9 cellular contexts compared by ENCODE assay signal in the genomic region with DNA sequence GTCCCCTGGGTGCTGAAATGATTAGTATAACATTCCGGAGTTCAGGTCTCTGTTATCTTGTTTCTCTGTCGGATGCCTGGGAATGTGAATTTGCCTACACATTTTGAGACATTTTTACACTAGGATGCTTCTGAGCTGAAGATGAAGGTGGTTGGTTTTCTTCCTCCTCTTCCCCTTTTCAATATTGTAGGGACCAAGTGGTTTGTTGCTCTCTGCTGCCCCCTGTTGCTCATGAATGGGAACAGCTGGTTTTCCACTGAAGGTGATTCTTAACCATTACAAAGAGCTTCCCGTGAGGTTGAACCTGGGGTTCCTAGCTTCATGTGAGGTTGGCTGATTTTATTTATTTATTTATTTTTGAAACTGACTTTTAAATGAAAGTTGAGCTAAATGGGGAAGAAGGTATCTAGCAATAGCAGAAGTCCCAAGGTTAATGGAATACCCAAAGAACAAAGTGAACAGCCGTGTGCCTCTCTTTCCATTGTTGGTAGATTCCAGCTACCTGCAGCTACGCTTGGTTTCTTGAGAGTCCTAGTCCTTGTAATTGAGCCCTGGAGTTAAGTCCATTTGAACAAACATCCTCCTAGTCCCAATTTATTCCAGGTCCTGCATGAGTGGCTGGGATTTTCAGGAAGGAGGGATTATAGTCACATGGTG.
DNase-seq lines count a peak whose midpoint lies in the region; ATAC-seq and TF ChIP-seq lines count a peak whose summit lies in the region.
"Had no signal": no experiment of that assay in that cellular context is flagged by ENCODE, and none has a peak within 500 bp of the region (broad histone marks: within the 10 kb centered on the region; RNA-seq: fewer than 3 reads in every experiment).

No MANE protein-coding gene starts in this region.

- WGBS in GM23248 (ENCODE audit: low coverage in 1 of 2, low lambda C conversion rate in 2 of 2, missing lambda C conversion rate in 2 of 2), 2 experiments: 24 to 29% methylated on average over 5 of the region's 5 CpGs

- H3K36me3 ChIP-seq in GM23248 (ENCODE audit: low read depth) (no peaks in the 10 kb centered on the region), Panc1 (ENCODE audit: control insufficient read depth, insufficient read depth, low read length) (no peaks in the 10 kb centered on the region)
- H3K36me3 ChIP-seq: thyroid gland had no signal

- H3K27me3 ChIP-seq in GM23248 (replicated peaks; ENCODE audit: insufficient read depth): no peaks in the 10 kb centered on the region
- H3K27me3 ChIP-seq in Panc1 (ENCODE audit: control insufficient read depth, insufficient read depth, low read length): no peaks in the 10 kb centered on the region
- H3K27me3 ChIP-seq: thyroid gland had no signal

- no peak overlapping the region for H3K9ac ChIP-seq in GM23248

- H2AFZ ChIP-seq in GM23248: no peak overlapping the region

- intact Hi-C loops in Panc1 (cut with micrococcal nuclease; ENCODE audit: unreplicated experiment): no loop called here

- H3K9me2 ChIP-seq in GM23248 (ENCODE audit: insufficient read depth): no peaks in the 10 kb centered on the region

- no peak overlapping the region for H3K4me2 ChIP-seq in GM23248 (ENCODE audit: unreplicated experiment)

- peak; percentile 34 for DNase-seq in COLO829 (ENCODE audit: low spot score)
- peak; percentile 8 for DNase-seq in GM23248
- DNase-seq in Panc1 (ENCODE audit: low read depth, low spot score): peak; percentile 13
- DNase-seq in erythroblast (lab: John Stamatoyannopoulos, UW): peak; percentile 17 to 60
- DNase-seq in retina: peak; percentile 56
- DNase-seq in activated CD8-positive, alpha-beta memory T cell treated with anti-CD3 and anti-CD28 coated beads for 24 hours: no peak

- H3K4me1 ChIP-seq in GM23248 (ENCODE audit: insufficient read depth): no peaks in the 10 kb centered on the region
- H3K4me1 ChIP-seq in Panc1 (ENCODE audit: control insufficient read depth, insufficient read depth, low read length): no peaks in the 10 kb centered on the region
- H3K4me1 ChIP-seq: thyroid gland had no signal

- in situ Hi-C loops in GM23248 (cut with MboI): no loop called here
- in situ Hi-C loops in Panc1 (cut with HindIII; ENCODE audit: low pct_unique_long_range_greater_than_20kb, low sequenced_read_pairs): no loop called here

- POLR2A ChIA-PET in Panc1 (lab: Charles Lee): no interaction called here

- no peaks in the 10 kb centered on the region for H3K79me2 ChIP-seq in GM23248 (ENCODE audit: insufficient read depth)

- H3K9me3 ChIP-seq in GM23248 (ENCODE audit: low read depth) (no peaks in the 10 kb centered on the region), Panc1 (ENCODE audit: control insufficient read depth, insufficient read depth, low read depth, low read length) (no peaks in the 10 kb centered on the region)
- H3K9me3 ChIP-seq: thyroid gland had no signal

- TF ChIP-seq POLR2A in erythroblast (IDR thresholded peaks at IDR 0.05; ENCODE audit: low read length): no peak

- no peaks in the 10 kb centered on the region for H4K20me1 ChIP-seq in GM23248 (ENCODE audit: insufficient read depth)

- TF ChIP-seq CTCF in Panc1 (IDR thresholded peaks at IDR 0.05): peak; percentile 84

- H3F3A ChIP-seq in GM23248 (ENCODE audit: insufficient read depth): no peaks in the 10 kb centered on the region

- ATAC-seq in Panc1: no peak
- ATAC-seq in HG03520 (IDR thresholded peaks at IDR 0.05; ENCODE audit: unreplicated experiment): no peak
- ATAC-seq in GM21381 (IDR thresholded peaks at IDR 0.05; ENCODE audit: unreplicated experiment): no peak

- no TSS peak for BruUV-seq in Panc1 (replicated peaks; lab: Mats Ljungman, UMichigan)

- no peak overlapping the region for H3K4me3 ChIP-seq in GM23248
- H3K4me3 ChIP-seq in Panc1 (ENCODE audit: low read depth in 2 of 2, low read length in 2 of 2): no peak overlapping the region
- H3K4me3 ChIP-seq: thyroid gland had no signal

- no peak overlapping the region for H3K27ac ChIP-seq in GM23248
- H3K27ac ChIP-seq in Panc1 (ENCODE audit: low read length): no peak overlapping the region
- H3K27ac ChIP-seq: thyroid gland had no signal

- CTCF ChIA-PET in Panc1 (lab: Charles Lee): interaction anchor here (0.6 kb wide), 2 partner anchors 16 to 561 kb away, joined by 3 read pairs; no protein-coding TSS in a partner anchor
